Comparison of ENCODE assay signal across 8 cellular contexts in the genomic region with DNA sequence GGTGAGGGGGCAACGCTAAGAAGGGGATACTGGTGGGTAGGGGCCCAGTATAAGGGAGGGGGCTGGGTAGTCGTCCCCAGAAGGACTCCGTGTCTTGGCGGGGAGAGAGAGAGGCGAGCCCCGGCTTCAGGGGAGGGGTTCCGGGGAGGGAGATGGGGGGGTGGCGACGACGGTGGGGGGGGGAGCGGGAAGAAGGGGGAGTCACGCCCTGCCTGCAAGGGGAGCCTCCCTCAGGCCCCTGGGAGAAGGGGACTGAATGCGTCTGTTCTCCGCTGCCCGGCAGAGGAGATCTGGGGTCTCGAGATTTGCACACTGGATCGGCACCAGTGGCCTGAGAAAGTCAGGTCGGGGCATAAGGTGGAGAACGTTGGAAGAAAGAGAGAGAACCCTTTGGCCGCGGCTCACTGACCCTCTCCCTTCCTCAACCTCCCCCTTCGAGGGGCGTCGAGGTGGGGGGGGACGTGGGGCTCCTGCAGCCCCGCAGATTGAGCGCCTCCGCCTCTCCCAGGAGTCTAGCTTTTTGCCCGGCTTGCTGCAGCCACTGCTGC. TPM values are rescaled to one million over a fixed set of nuclear protein-coding genes. Genes with fewer than 3 reads are reported as not detected.
DNase-seq lines count a peak whose midpoint lies in the region; ATAC-seq and TF ChIP-seq lines count a peak whose summit lies in the region.

No MANE protein-coding gene starts in this region.

- no peaks in the 10 kb centered on the region for H3K27me3 ChIP-seq in kidney epithelial cell (ENCODE audit: control insufficient read depth, insufficient read depth, low read length)

- no peaks in the 10 kb centered on the region for H3K9me3 ChIP-seq in SK-N-MC (ENCODE audit: low read depth, low read length)

- H3K36me3 ChIP-seq in SK-N-MC (ENCODE audit: insufficient read depth, low read length) (no peaks in the 10 kb centered on the region), kidney epithelial cell (ENCODE audit: control insufficient read depth, insufficient read depth, low read length) (no peaks in the 10 kb centered on the region)

- H3K9ac ChIP-seq in SK-N-MC (ENCODE audit: insufficient read length): peak overlapping the region; percentile 32

- H3K27ac ChIP-seq in SK-N-MC: no peak overlapping the region
- H3K27ac ChIP-seq in RWPE1: no peak overlapping the region; the same call in 1 of the 2 replicates

- TF ChIP-seq POLR2A in GM18505 (IDR thresholded peaks at IDR 0.05; ENCODE audit: borderline replicate concordance, extremely low read depth, insufficient read depth, insufficient read length): no peak

- ATAC-seq in GM18505 (IDR thresholded peaks at IDR 0.05; ENCODE audit: unreplicated experiment): no peak

- H3K4me3 ChIP-seq in AG04449 (ENCODE audit: low read depth, low read length) (peak overlapping the region; percentile 53; the same call in 1 of the 2 replicates), GM12875 (ENCODE audit: low read depth, low read length) (peak overlapping the region; percentile 61), SK-N-MC (peak overlapping the region; percentile 76), kidney epithelial cell (ENCODE audit: low read depth, low read length) (peak overlapping the region; percentile 57)

- no peak for DNase-seq in AG04449 (ENCODE audit: low read depth, low spot score)
- DNase-seq in SK-N-MC (ENCODE audit: low read depth, low spot score): no peak
- DNase-seq in kidney epithelial cell (ENCODE audit: low read depth): no peak
- DNase-seq in OCI-M1 (lab: John Stamatoyannopoulos, UW): no peak
- DNase-seq in AG08395 (ENCODE audit: low spot score): no peak
- no peak for DNase-seq in RWPE1 (ENCODE audit: low spot score)

- POLR2A ChIA-PET in AG04449 (lab: Yijun Ruan, JAX): no interaction called here
- POLR2A ChIA-PET in RWPE1 (lab: Yijun Ruan, JAX; ENCODE audit: low non-redundant PET): no interaction called here

- CTCF ChIA-PET in AG04449 (lab: Yijun Ruan, JAX) (no interaction called here), RWPE1 (lab: Yijun Ruan, JAX) (interaction anchor here (0.8 kb wide), 1 partner anchor 253 kb away, joined by 3 read pairs; no protein-coding TSS in a partner anchor)

- TF ChIP-seq CTCF in AG04449 (IDR thresholded peaks at IDR 0.05; ENCODE audit: insufficient read depth, low read length, missing control alignments) (no peak), GM12875 (IDR thresholded peaks at IDR 0.05; ENCODE audit: borderline replicate concordance, insufficient read depth, low read depth, low read length) (no peak), kidney epithelial cell (IDR thresholded peaks at IDR 0.05; ENCODE audit: insufficient read depth, low read length, poor library complexity, severe bottlenecking) (no peak), RWPE1 (conservative IDR thresholded peaks at IDR 0.05; ENCODE audit: low read depth) (no peak)

RNA-seq across cellular contexts. Expression of a gene that starts 0.6 kb away (rescaled TPM):
- total RNA-seq in kidney epithelial cell: 4.8 and 5.8 TPM in 2 replicates
